Comparison of ENCODE assay signal across 35 cellular contexts in the genomic region with DNA sequence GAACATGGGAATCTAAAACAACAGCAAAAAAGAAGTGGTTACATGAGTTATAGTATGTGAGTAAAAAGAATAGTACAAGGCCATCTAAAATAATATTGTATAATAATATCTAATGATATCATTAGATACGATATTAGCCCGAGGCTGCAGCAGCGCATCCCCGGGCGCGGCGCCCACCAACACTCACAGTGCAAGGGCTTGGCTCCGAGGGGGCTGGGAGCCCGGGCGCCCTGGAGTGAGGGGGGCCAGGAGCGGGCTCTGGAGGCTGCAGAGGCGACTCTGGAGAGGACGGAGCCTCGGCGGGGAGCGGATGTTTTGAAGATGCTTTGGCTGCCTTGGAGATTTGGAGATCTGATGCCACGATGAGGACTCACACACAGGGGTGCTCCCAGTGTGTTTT.
DNase-seq lines count a peak whose midpoint lies in the region; ATAC-seq and TF ChIP-seq lines count a peak whose summit lies in the region.
"Had no signal": no experiment of that assay in that cellular context is flagged by ENCODE, and none has a peak within 500 bp of the region (broad histone marks: within the 10 kb centered on the region; RNA-seq: fewer than 3 reads in every experiment).

No MANE protein-coding gene starts in this region.

- H3K4me3 ChIP-seq in neuronal stem cell (ENCODE audit: low read length in 2 of 2), result no peak overlapping the region
- H3K4me3 ChIP-seq: A549; BLaER1; BLaER1 treated with 17β-estradiol and CSF1 and Interleukin-3, amounts not matched to agents 10 nM and 100 nM had no signal

- DNase-seq in NCI-H748 (lab: John Stamatoyannopoulos, UW; ENCODE audit: unreplicated experiment), result peak; percentile 20
- no peak for DNase-seq in NCI-H748 treated with DMSO at 0.1 percent for 48 hours (lab: John Stamatoyannopoulos, UW)
- DNase-seq in neuronal stem cell (ENCODE audit: low spot score), result no peak
- DNase-seq in stimulated activated effector memory CD8-positive, alpha-beta T cell treated with anti-CD3 and anti-CD28 coated beads, Interleukin-12 subunit alpha, Interleukin-12 subunit beta, amount 100 ng/mL, for 72 hours (ENCODE audit: low spot score in 2 of 2), result no peak
- DNase-seq in NCI-H510A (lab: John Stamatoyannopoulos, UW), result no peak
- no peak for DNase-seq in endothelial cell (ENCODE audit: low spot score)
- DNase-seq in NCI-H446 treated with DMSO at 0.1 percent for 48 hours (lab: John Stamatoyannopoulos, UW), result no peak
- DNase-seq: 8988T; ACHN; AML-193; BE2C; C1 segment of cervical spinal cord; Caco-2; Calu3; CD4-positive, alpha-beta memory T cell; CD4-positive, alpha-beta T cell; CD4-positive, CD25-positive, alpha-beta regulatory T cell; CD8-positive, alpha-beta memory T cell; CD8-positive, alpha-beta T cell; COR-L47; DMS 273 treated with DMSO at 0.1 percent for 48 hours; DMS153; DMS53; DMS79; DMS79 treated with DMSO at 0.1 percent for 48 hours; DND-41; EL had no signal

- H3K18ac ChIP-seq in neuronal stem cell (ENCODE audit: low read length), result no peak overlapping the region

- no peak overlapping the region for H3K4me2 ChIP-seq in neuronal stem cell (ENCODE audit: insufficient read depth, low read length, poor library complexity, severe bottlenecking)
- H3K4me2 ChIP-seq: A549; BLaER1; BLaER1 treated with 17β-estradiol and CSF1 and Interleukin-3, amounts not matched to agents 10 nM and 100 nM had no signal

- no peak overlapping the region for H3K9ac ChIP-seq in neuronal stem cell (ENCODE audit: low read depth, low read length, poor library complexity)
- H3K9ac ChIP-seq: BLaER1; BLaER1 treated with 17β-estradiol and CSF1 and Interleukin-3, amounts not matched to agents 10 nM and 100 nM had no signal

- no peak overlapping the region for H2AFZ ChIP-seq in neuronal stem cell (ENCODE audit: low read length)

- peaks cover 0 to 5% of the 10 kb centered on the region in 2 donors for H3K9me3 ChIP-seq in neuronal stem cell (replicated peaks in 1 of 2; ENCODE audit: control insufficient read depth in 2 of 2, insufficient read depth in 1 of 2, low read depth in 1 of 2, low read length in 2 of 2)
- H3K9me3 ChIP-seq: A549; BE2C; BLaER1; BLaER1 treated with 17β-estradiol and CSF1 and Interleukin-3, amounts not matched to agents 10 nM and 100 nM; Caco-2 had no signal

- H2BK5ac ChIP-seq in neuronal stem cell (ENCODE audit: low read length), result no peak overlapping the region

- no peaks in the 10 kb centered on the region for H3K36me3 Mint-ChIP-seq in stimulated activated effector memory CD8-positive, alpha-beta T cell treated with anti-CD3 and anti-CD28 coated beads, Interleukin-12 subunit alpha, Interleukin-12 subunit beta, amount 100 ng/mL, for 72 hours
- H3K36me3 Mint-ChIP-seq in stimulated activated memory B cell treated with anti-CD40 and anti-IgM and Interleukin-4, amounts not matched to agents 10 μg/mL and 1 μg/mL and 100 μg/mL, for 72 hours, result no peaks in the 10 kb centered on the region
- no peaks in the 10 kb centered on the region for H3K36me3 Mint-ChIP-seq in endothelial cell (ENCODE audit: low read depth, unreplicated experiment)
- H3K36me3 Mint-ChIP-seq: CD14-positive monocyte; CD4-positive, alpha-beta memory T cell; CD4-positive, CD25-positive, alpha-beta regulatory T cell; CD8-positive, alpha-beta memory T cell; CD8-positive, alpha-beta T cell had no signal

- ATAC-seq in stimulated activated effector memory CD8-positive, alpha-beta T cell treated with anti-CD3 and anti-CD28 coated beads, Interleukin-12 subunit alpha, Interleukin-12 subunit beta, amount 100 ng/mL, for 72 hours, result peak; percentile 21
- no peak for ATAC-seq in stimulated activated memory B cell treated with anti-CD40 and anti-IgM and Interleukin-4, amounts not matched to agents 10 μg/mL and 1 μg/mL and 100 μg/mL, for 72 hours
- ATAC-seq: A549; CD8-positive, alpha-beta T cell had no signal

- no peaks in the 10 kb centered on the region for H3K27me3 Mint-ChIP-seq in stimulated activated memory B cell treated with anti-CD40 and anti-IgM and Interleukin-4, amounts not matched to agents 10 μg/mL and 1 μg/mL and 100 μg/mL, for 72 hours
- no peaks in the 10 kb centered on the region for H3K27me3 Mint-ChIP-seq in endothelial cell (ENCODE audit: unreplicated experiment)
- H3K27me3 Mint-ChIP-seq: B cell had no signal

- no peak overlapping the region for H3K27ac Mint-ChIP-seq in stimulated activated effector memory CD8-positive, alpha-beta T cell treated with anti-CD3 and anti-CD28 coated beads, Interleukin-12 subunit alpha, Interleukin-12 subunit beta, amount 100 ng/mL, for 72 hours
- peak overlapping the region; percentile 11 for H3K27ac Mint-ChIP-seq in stimulated activated memory B cell treated with anti-CD40 and anti-IgM and Interleukin-4, amounts not matched to agents 10 μg/mL and 1 μg/mL and 100 μg/mL, for 72 hours
- no peak overlapping the region for H3K27ac Mint-ChIP-seq in endothelial cell (ENCODE audit: unreplicated experiment)
- H3K27ac Mint-ChIP-seq: B cell; CD14-positive monocyte; CD4-positive, alpha-beta memory T cell; CD4-positive, alpha-beta T cell; CD4-positive, CD25-positive, alpha-beta regulatory T cell; CD8-positive, alpha-beta memory T cell; CD8-positive, alpha-beta T cell had no signal

- H3K36me3 ChIP-seq in neuronal stem cell (replicated peaks in 1 of 2; ENCODE audit: control insufficient read depth in 2 of 2, insufficient read depth in 2 of 2, low read length in 2 of 2), result no peaks in the 10 kb centered on the region
- H3K36me3 ChIP-seq: BE2C; BLaER1; BLaER1 treated with 17β-estradiol and CSF1 and Interleukin-3, amounts not matched to agents 10 nM and 100 nM had no signal

- no peak overlapping the region for H4K8ac ChIP-seq in neuronal stem cell (ENCODE audit: low read depth, low read length)

- H3K4me3 Mint-ChIP-seq in stimulated activated effector memory CD8-positive, alpha-beta T cell treated with anti-CD3 and anti-CD28 coated beads, Interleukin-12 subunit alpha, Interleukin-12 subunit beta, amount 100 ng/mL, for 72 hours, result no peak overlapping the region
- H3K4me3 Mint-ChIP-seq in stimulated activated memory B cell treated with anti-CD40 and anti-IgM and Interleukin-4, amounts not matched to agents 10 μg/mL and 1 μg/mL and 100 μg/mL, for 72 hours, result no peak overlapping the region
- no peak overlapping the region for H3K4me3 Mint-ChIP-seq in endothelial cell (ENCODE audit: unreplicated experiment)
- H3K4me3 Mint-ChIP-seq: B cell; CD14-positive monocyte; CD4-positive, alpha-beta memory T cell; CD4-positive, alpha-beta T cell; CD8-positive, alpha-beta memory T cell; CD8-positive, alpha-beta T cell had no signal

- no peak overlapping the region for H4K91ac ChIP-seq in neuronal stem cell (ENCODE audit: low read depth, low read length, poor library complexity)

- no CpG with 5 or more reads among the region's 17 CpGs for WGBS in neuronal stem cell (ENCODE audit: extremely low coverage in 2 of 2, insufficient read length in 2 of 2, insufficient replicate concordance in 1 of 2), 2 donors

- no peak overlapping the region for H3K14ac ChIP-seq in neuronal stem cell (ENCODE audit: low read length)

- H3K23ac ChIP-seq in neuronal stem cell (ENCODE audit: low read depth, low read length, poor library complexity), result no peak overlapping the region

- H3K4me1 ChIP-seq in neuronal stem cell (ENCODE audit: control insufficient read depth in 2 of 2, insufficient read depth in 1 of 2, low read depth in 1 of 2, low read length in 2 of 2), result no peaks in the 10 kb centered on the region
- H3K4me1 ChIP-seq: A549; BE2C; BLaER1; BLaER1 treated with 17β-estradiol and CSF1 and Interleukin-3, amounts not matched to agents 10 nM and 100 nM; Caco-2 had no signal

- H3K4me1 Mint-ChIP-seq in stimulated activated effector memory CD8-positive, alpha-beta T cell treated with anti-CD3 and anti-CD28 coated beads, Interleukin-12 subunit alpha, Interleukin-12 subunit beta, amount 100 ng/mL, for 72 hours, result no peaks in the 10 kb centered on the region
- no peaks in the 10 kb centered on the region for H3K4me1 Mint-ChIP-seq in stimulated activated memory B cell treated with anti-CD40 and anti-IgM and Interleukin-4, amounts not matched to agents 10 μg/mL and 1 μg/mL and 100 μg/mL, for 72 hours
- H3K4me1 Mint-ChIP-seq in endothelial cell (ENCODE audit: unreplicated experiment), result peaks cover 5% of the 10 kb centered on the region
- H3K4me1 Mint-ChIP-seq: B cell; CD14-positive monocyte; CD4-positive, alpha-beta memory T cell; CD4-positive, CD25-positive, alpha-beta regulatory T cell; CD8-positive, alpha-beta memory T cell had no signal

- H2BK120ac ChIP-seq in neuronal stem cell (ENCODE audit: low read depth, low read length), result peak overlapping the region; percentile 19

- no peak overlapping the region for H2BK12ac ChIP-seq in neuronal stem cell (ENCODE audit: low read length)

- H2AK5ac ChIP-seq in neuronal stem cell (ENCODE audit: low read depth, low read length), result no peak overlapping the region

- no peaks in the 10 kb centered on the region for H3K79me1 ChIP-seq in neuronal stem cell (ENCODE audit: low read depth, low read length)

- no peak for TF ChIP-seq CTCF in endothelial cell (IDR thresholded peaks at IDR 0.05; ENCODE audit: unreplicated experiment)

- H2BK15ac ChIP-seq in neuronal stem cell (ENCODE audit: low read length), result peak overlapping the region; percentile 51

- no peak overlapping the region for H3K27ac ChIP-seq in neuronal stem cell (replicated peaks; ENCODE audit: low read length)
- H3K27ac ChIP-seq: 22Rv1; A549; BLaER1; BLaER1 treated with 17β-estradiol and CSF1 and Interleukin-3, amounts not matched to agents 10 nM and 100 nM; C4-2B had no signal

- H3K9me3 Mint-ChIP-seq in stimulated activated effector memory CD8-positive, alpha-beta T cell treated with anti-CD3 and anti-CD28 coated beads, Interleukin-12 subunit alpha, Interleukin-12 subunit beta, amount 100 ng/mL, for 72 hours, result no peaks in the 10 kb centered on the region
- no peaks in the 10 kb centered on the region for H3K9me3 Mint-ChIP-seq in stimulated activated memory B cell treated with anti-CD40 and anti-IgM and Interleukin-4, amounts not matched to agents 10 μg/mL and 1 μg/mL and 100 μg/mL, for 72 hours
- no peaks in the 10 kb centered on the region for H3K9me3 Mint-ChIP-seq in endothelial cell (ENCODE audit: unreplicated experiment)
- H3K9me3 Mint-ChIP-seq: CD14-positive monocyte; CD4-positive, alpha-beta memory T cell; CD4-positive, alpha-beta T cell; CD4-positive, CD25-positive, alpha-beta regulatory T cell; CD8-positive, alpha-beta memory T cell; CD8-positive, alpha-beta T cell had no signal

- no peaks in the 10 kb centered on the region for H3K27me3 ChIP-seq in neuronal stem cell (ENCODE audit: control insufficient read depth in 3 of 3, insufficient read depth in 3 of 3, low read depth in 1 of 3, low read length in 3 of 3)
- H3K27me3 ChIP-seq: BLaER1; BLaER1 treated with 17β-estradiol and CSF1 and Interleukin-3, amounts not matched to agents 10 nM and 100 nM had no signal

- no peak overlapping the region for H3K4ac ChIP-seq in neuronal stem cell (ENCODE audit: low read length)
